ENCODE assay signal across 1 cellular context in genomic region chr22:22823126-22823804, GRCh38.
TF ChIP-seq lines count a peak whose summit lies in the region.

No MANE protein-coding gene starts in this region.

TF ChIP-seq in GM12878, 131 proteins besides CTCF, POLR2A, EP300 and RAD21 (continued from another document):
- TF ChIP-seq CEBPZ (IDR thresholded peaks at IDR 0.05; ENCODE audit: low read depth, low read length) (no peak), POLR2AphosphoS5 (IDR thresholded peaks at IDR 0.05; ENCODE audit: low read length) (no peak), ETV6 (conservative IDR thresholded peaks at IDR 0.05 in 1 of 2, IDR thresholded peaks at IDR 0.05 in 1 of 2; ENCODE audit: borderline replicate concordance in 1 of 2, low read depth in 1 of 2) (no peak), USF1 (IDR thresholded peaks at IDR 0.05; ENCODE audit: borderline replicate concordance, extremely low read length, insufficient read depth, low read depth, low read length) (no peak), ZSCAN29 (IDR thresholded peaks at IDR 0.05) (no peak), LARP7 (IDR thresholded peaks at IDR 0.05) (no peak), NFXL1 (IDR thresholded peaks at IDR 0.05; ENCODE audit: borderline replicate concordance) (no peak), ZBTB40 (IDR thresholded peaks at IDR 0.05; ENCODE audit: borderline replicate concordance) (no peak), NRF1 (conservative IDR thresholded peaks at IDR 0.05; ENCODE audit: low read depth, low read length) (no peak)
TF ChIP-seq in GM12878: peak in this region for 0.
